21 cellular contexts compared by ENCODE assay signal in genomic region chr5:68884144-68884754, GRCh38.
DNase-seq lines count a peak whose midpoint lies in the region; ATAC-seq and TF ChIP-seq lines count a peak whose summit lies in the region.
"Had no signal": no experiment of that assay in that cellular context is flagged by ENCODE, and none has a peak within 500 bp of the region (broad histone marks: within the 10 kb centered on the region; RNA-seq: fewer than 3 reads in every experiment).

No MANE protein-coding gene starts in this region.

- POLR2A ChIA-PET in CD4-positive, alpha-beta memory T cell (lab: Charles Lee; ENCODE audit: partially characterized antibody), result interaction anchor here (1.3 to 1.6 kb wide), 3 partner anchors 9 to 11 kb away, joined by 4 to 7 read pairs (median 4); no protein-coding TSS in a partner anchor
- POLR2A ChIA-PET in activated CD8-positive, alpha-beta T cell treated with anti-CD3 and anti-CD28 coated beads, Interleukin-2, amount 10 ng/mL, durations not matched to agents 7 days and 5 days (lab: Charles Lee), result no interaction called here
- POLR2A ChIA-PET in naive thymus-derived CD8-positive, alpha-beta T cell (lab: Charles Lee), result interaction anchor here (0.7 kb wide), 3 partner anchors 611 to 1973 kb away, joined by 3 to 4 read pairs (median 4); no protein-coding TSS in a partner anchor

- H3K4me1 Mint-ChIP-seq in CD4-positive, alpha-beta memory T cell, result peaks cover 25 to 32% (median 27%) of the 10 kb centered on the region in 4 donors
- H3K4me1 Mint-ChIP-seq in activated CD8-positive, alpha-beta T cell treated with anti-CD3 and anti-CD28 coated beads, Interleukin-2, amount 10 ng/mL, durations not matched to agents 7 days and 5 days (ENCODE audit: low read depth), result peaks cover 22% of the 10 kb centered on the region
- peaks cover 23 to 30% (median 27%) of the 10 kb centered on the region in 4 donors for H3K4me1 Mint-ChIP-seq in naive thymus-derived CD8-positive, alpha-beta T cell
- no peaks in the 10 kb centered on the region for H3K4me1 Mint-ChIP-seq in HFFc6 (ENCODE audit: low read depth)

- ATAC-seq in activated CD8-positive, alpha-beta T cell treated with anti-CD3 and anti-CD28 coated beads, Interleukin-2, amount 10 ng/mL, durations not matched to agents 7 days and 5 days, result peak; percentile 47
- peak; percentile 52 to 87 for ATAC-seq in naive thymus-derived CD8-positive, alpha-beta T cell
- ATAC-seq: esophagus mucosa; right cardiac atrium; stimulated activated naive CD8-positive, alpha-beta T cell treated with anti-CD3 and anti-CD28 coated beads, Interleukin-15, amount 100 ng/mL, for 72 hours; upper lobe of right lung had no signal

- H3K36me3 Mint-ChIP-seq in CD4-positive, alpha-beta memory T cell, result no peaks in the 10 kb centered on the region
- no peaks in the 10 kb centered on the region for H3K36me3 Mint-ChIP-seq in activated CD8-positive, alpha-beta T cell treated with anti-CD3 and anti-CD28 coated beads, Interleukin-2, amount 10 ng/mL, durations not matched to agents 7 days and 5 days (ENCODE audit: low read depth)
- peaks cover 0 to 3% (median 0%) of the 10 kb centered on the region in 3 donors for H3K36me3 Mint-ChIP-seq in naive thymus-derived CD8-positive, alpha-beta T cell
- no peaks in the 10 kb centered on the region for H3K36me3 Mint-ChIP-seq in HFFc6 (ENCODE audit: low read depth)

- no peak overlapping the region for H3K4me3 ChIP-seq in CD4-positive, alpha-beta memory T cell (ENCODE audit: low read length in 2 of 2)
- H3K4me3 ChIP-seq: adrenal gland, cardiac muscle cell, upper lobe of right lung had no signal

- no peaks in the 10 kb centered on the region for H3K9me3 ChIP-seq in CD4-positive, alpha-beta memory T cell (ENCODE audit: control insufficient read depth in 1 of 2, low read length in 2 of 2)
- H3K9me3 ChIP-seq: adrenal gland, Caco-2, upper lobe of right lung had no signal

- intact Hi-C loops in CD4-positive, alpha-beta memory T cell (cut with micrococcal nuclease), result loop anchor here (10.0 kb wide), 1 partner anchor 599 kb away; no protein-coding TSS in a partner anchor

- H3K27me3 Mint-ChIP-seq in CD4-positive, alpha-beta memory T cell, result no peaks in the 10 kb centered on the region
- no peaks in the 10 kb centered on the region for H3K27me3 Mint-ChIP-seq in activated CD8-positive, alpha-beta T cell treated with anti-CD3 and anti-CD28 coated beads, Interleukin-2, amount 10 ng/mL, durations not matched to agents 7 days and 5 days (ENCODE audit: low read depth)
- H3K27me3 Mint-ChIP-seq in naive thymus-derived CD8-positive, alpha-beta T cell, result no peaks in the 10 kb centered on the region
- H3K27me3 Mint-ChIP-seq in HFFc6 (ENCODE audit: insufficient read depth), result peaks cover 1% of the 10 kb centered on the region
- H3K27me3 Mint-ChIP-seq: stimulated activated naive CD8-positive, alpha-beta T cell treated with anti-CD3 and anti-CD28 coated beads, Interleukin-15, amount 100 ng/mL, for 72 hours had no signal

- TF ChIP-seq CTCF in HFFc6 (IDR thresholded peaks at IDR 0.05), result no peak

- no peaks in the 10 kb centered on the region for H3K27me3 ChIP-seq in CD4-positive, alpha-beta memory T cell (ENCODE audit: insufficient read depth, low read length)
- H3K27me3 ChIP-seq: adrenal gland, cardiac muscle cell, upper lobe of right lung had no signal

- H3K4me3 Mint-ChIP-seq in CD4-positive, alpha-beta memory T cell, result peak overlapping the region in 5 of 8 donors; percentile 14 to 41 (median 23)
- H3K4me3 Mint-ChIP-seq in activated CD8-positive, alpha-beta T cell treated with anti-CD3 and anti-CD28 coated beads, Interleukin-2, amount 10 ng/mL, durations not matched to agents 7 days and 5 days, result no peak overlapping the region
- H3K4me3 Mint-ChIP-seq in naive thymus-derived CD8-positive, alpha-beta T cell, result peak overlapping the region in 9 of 10 donors; percentile 26 to 70 (median 51)
- H3K4me3 Mint-ChIP-seq in HFFc6, result no peak overlapping the region
- H3K4me3 Mint-ChIP-seq: stimulated activated naive CD8-positive, alpha-beta T cell treated with anti-CD3 and anti-CD28 coated beads, Interleukin-15, amount 100 ng/mL, for 72 hours had no signal

- CTCF ChIA-PET in CD4-positive, alpha-beta memory T cell (lab: Charles Lee; ENCODE audit: partially characterized antibody), result interaction anchor here (0.8 to 1.1 kb wide), 3 partner anchors 9 to 597 kb away, joined by 3 to 6 read pairs (median 3); no protein-coding TSS in a partner anchor
- CTCF ChIA-PET in activated CD8-positive, alpha-beta T cell treated with anti-CD3 and anti-CD28 coated beads, Interleukin-2, amount 10 ng/mL, durations not matched to agents 7 days and 5 days (lab: Charles Lee), result interaction anchor here (0.6 to 1.8 kb wide), 10 partner anchors 9 to 598 kb away, joined by 3 to 10 read pairs (median 4); no protein-coding TSS in a partner anchor

- DNase-seq in activated CD8-positive, alpha-beta memory T cell treated with anti-CD3 and anti-CD28 coated beads, Interleukin-2, amount 50 U/mL, for 1 hour (ENCODE audit: extremely low read depth), result peak; percentile 3
- no peak for DNase-seq in activated CD8-positive, alpha-beta memory T cell treated with anti-CD3 and anti-CD28 coated beads, Interleukin-2, amount 50 U/mL, for 48 hours
- peak; percentile 24 to 43 (median 32) for DNase-seq in CD4-positive, alpha-beta memory T cell
- DNase-seq in activated CD8-positive, alpha-beta T cell treated with anti-CD3 and anti-CD28 coated beads, Interleukin-2, amount 10 ng/mL, durations not matched to agents 7 days and 5 days, result peak; percentile 28
- DNase-seq in naive thymus-derived CD8-positive, alpha-beta T cell, result peak in 9 of 10 donors; percentile 10 to 72 (median 39)
- no peak for DNase-seq in SKM-1 treated with dmso at 0.1 percent for 144 hours (lab: John Stamatoyannopoulos, UW; ENCODE audit: unreplicated experiment)
- DNase-seq in NCI-H187 treated with DMSO at 0.1 percent for 48 hours (lab: John Stamatoyannopoulos, UW), result no peak
- DNase-seq in HFFc6, result no peak
- DNase-seq: activated CD8-positive, alpha-beta memory T cell treated with anti-CD3 and anti-CD28 coated beads, Interleukin-2, amount 50 U/mL, for 4 hours; adrenal gland; MV-4-11; NCI-H2029; NK-92 treated with Interleukin-12 subunit alpha and Interleukin-12 subunit beta, amount 100 ng/mL, for 24 hours; right cardiac atrium; RPMI8226; stimulated activated CD4-positive, alpha-beta T cell treated with anti-CD3 and anti-CD28 coated beads, Interleukin-1b, Interleukin-23, amount 100 ng/mL, for 48 hours; stimulated activated naive CD8-positive, alpha-beta T cell treated with anti-CD3 and anti-CD28 coated beads, Interleukin-15, amount 100 ng/mL, for 72 hours had no signal

- peaks cover 17% of the 10 kb centered on the region for H3K4me1 ChIP-seq in CD4-positive, alpha-beta memory T cell (ENCODE audit: insufficient read depth, low read length)
- H3K4me1 ChIP-seq: adrenal gland, Caco-2, upper lobe of right lung had no signal

- H3K36me3 ChIP-seq in CD4-positive, alpha-beta memory T cell (ENCODE audit: insufficient read depth, low read length), result no peaks in the 10 kb centered on the region
- H3K36me3 ChIP-seq: adrenal gland, cardiac muscle cell, upper lobe of right lung had no signal

- peaks cover 0 to 2% (median 0%) of the 10 kb centered on the region in 8 donors for H3K9me3 Mint-ChIP-seq in CD4-positive, alpha-beta memory T cell
- no peaks in the 10 kb centered on the region for H3K9me3 Mint-ChIP-seq in activated CD8-positive, alpha-beta T cell treated with anti-CD3 and anti-CD28 coated beads, Interleukin-2, amount 10 ng/mL, durations not matched to agents 7 days and 5 days (ENCODE audit: insufficient read depth)
- H3K9me3 Mint-ChIP-seq in naive thymus-derived CD8-positive, alpha-beta T cell, result no peaks in the 10 kb centered on the region
- peaks cover 4% of the 10 kb centered on the region; the same call in 1 of the 2 replicates for H3K9me3 Mint-ChIP-seq in HFFc6
- H3K9me3 Mint-ChIP-seq: stimulated activated naive CD8-positive, alpha-beta T cell treated with anti-CD3 and anti-CD28 coated beads, Interleukin-15, amount 100 ng/mL, for 72 hours had no signal

- H3K27ac ChIP-seq in CD4-positive, alpha-beta memory T cell (ENCODE audit: low read depth, low read length), result no peak overlapping the region
- H3K27ac ChIP-seq: adrenal gland, cardiac muscle cell, upper lobe of right lung had no signal

- peak overlapping the region in 3 of 7 donors; percentile 50 to 61 (median 57) for H3K27ac Mint-ChIP-seq in CD4-positive, alpha-beta memory T cell
- no peak overlapping the region for H3K27ac Mint-ChIP-seq in activated CD8-positive, alpha-beta T cell treated with anti-CD3 and anti-CD28 coated beads, Interleukin-2, amount 10 ng/mL, durations not matched to agents 7 days and 5 days
- peak overlapping the region in 5 of 10 donors; percentile 16 to 54 (median 43) for H3K27ac Mint-ChIP-seq in naive thymus-derived CD8-positive, alpha-beta T cell
- H3K27ac Mint-ChIP-seq in HFFc6, result no peak overlapping the region
- H3K27ac Mint-ChIP-seq: stimulated activated naive CD8-positive, alpha-beta T cell treated with anti-CD3 and anti-CD28 coated beads, Interleukin-15, amount 100 ng/mL, for 72 hours had no signal

Comparison
In these comparisons a context has a peak if more than half of its experiments do, and no peak if none do; other contexts are left out.
1. DNase-seq: peak in activated CD8-positive, alpha-beta memory T cell treated with anti-CD3 and anti-CD28 coated beads, Interleukin-2, amount 50 U/mL, for 1 hour (single experiment), CD4-positive, alpha-beta memory T cell (5 of 5), activated CD8-positive, alpha-beta T cell treated with anti-CD3 and anti-CD28 coated beads, Interleukin-2, amount 10 ng/mL, durations not matched to agents 7 days and 5 days (single experiment) and naive thymus-derived CD8-positive, alpha-beta T cell (9 of 10); none in activated CD8-positive, alpha-beta memory T cell treated with anti-CD3 and anti-CD28 coated beads, Interleukin-2, amount 50 U/mL, for 48 hours (single experiment), SKM-1 treated with dmso at 0.1 percent for 144 hours (single experiment), NCI-H187 treated with DMSO at 0.1 percent for 48 hours (single experiment) and HFFc6 (single experiment).
2. H3K4me3 Mint-ChIP-seq: peak in CD4-positive, alpha-beta memory T cell (5 of 8) and naive thymus-derived CD8-positive, alpha-beta T cell (9 of 10); none in activated CD8-positive, alpha-beta T cell treated with anti-CD3 and anti-CD28 coated beads, Interleukin-2, amount 10 ng/mL, durations not matched to agents 7 days and 5 days (single experiment) and HFFc6 (single experiment).